Comparison of ENCODE assay signal across 12 cellular contexts in the genomic region with DNA sequence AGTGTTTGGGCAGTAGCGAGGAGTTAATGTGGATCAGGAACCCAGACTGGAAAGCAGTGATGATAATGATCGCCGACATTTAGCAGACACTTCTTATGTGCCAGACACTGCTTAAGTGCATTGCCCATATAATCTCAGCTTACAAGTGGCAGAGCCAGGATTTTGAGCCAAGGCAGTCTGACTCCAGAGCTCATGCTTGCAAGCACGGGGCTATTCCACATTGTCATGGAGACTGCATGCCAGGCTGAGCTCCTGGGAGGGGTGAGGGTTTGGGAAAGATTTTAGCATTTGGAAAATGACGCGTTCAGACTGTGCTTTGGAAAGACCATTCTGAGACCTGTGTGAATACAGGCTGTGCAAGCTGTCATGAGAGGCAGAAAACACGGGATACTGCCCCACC.
A peak's percentile ranks its signal among the peaks of the same experiment; 100 is the strongest.
DNase-seq lines count a peak whose midpoint lies in the region; ATAC-seq and TF ChIP-seq lines count a peak whose summit lies in the region.
"Had no signal": no experiment of that assay in that cellular context is flagged by ENCODE, and none has a peak within 500 bp of the region (broad histone marks: within the 10 kb centered on the region; RNA-seq: fewer than 3 reads in every experiment).

No MANE protein-coding gene starts in this region.

- no peak for TF ChIP-seq CTCF in WERI-Rb-1 (IDR thresholded peaks at IDR 0.05; ENCODE audit: low read depth, low read length)
- no peak for TF ChIP-seq CTCF in cardiac muscle cell (IDR thresholded peaks at IDR 0.05; ENCODE audit: low read depth, low read length)
- no peak for TF ChIP-seq CTCF in gastrocnemius medialis (IDR thresholded peaks at IDR 0.05 in 4 of 5, conservative IDR thresholded peaks at IDR 0.05 in 1 of 5)

- intact Hi-C loops in gastrocnemius medialis (cut with DNase I; ENCODE audit: low total_unique reads) (loop anchor here (2.0 kb wide), 1 partner anchor 109 kb away; no protein-coding TSS in a partner anchor), sciatic nerve (cut with DNase I) (no loop called here)

- H3K4me1 ChIP-seq in cardiac muscle cell (ENCODE audit: low read depth): peaks cover 21% of the 10 kb centered on the region
- H3K4me1 ChIP-seq in gastrocnemius medialis: peaks cover 10 to 11% of the 10 kb centered on the region in 2 donors

- 0 out of 2 replicates have a peak overlapping the region, but pooled peaks have one; percentile 24 for H3K27ac ChIP-seq in WERI-Rb-1
- H3K27ac ChIP-seq in cardiac muscle cell: peak overlapping the region; percentile 80
- peak overlapping the region in 1 of 4 donors; percentile 6 for H3K27ac ChIP-seq in gastrocnemius medialis

- H3K4me3 ChIP-seq in WERI-Rb-1 (ENCODE audit: low read depth, low read length): peak overlapping the region; percentile 4
- H3K4me3 ChIP-seq in cardiac muscle cell: no peak overlapping the region
- peak overlapping the region in 1 of 4 donors; percentile 13 for H3K4me3 ChIP-seq in gastrocnemius medialis

- no peaks in the 10 kb centered on the region for H3K27me3 ChIP-seq in WERI-Rb-1 (ENCODE audit: insufficient read depth, low read depth, severe bottlenecking)
- no peaks in the 10 kb centered on the region for H3K27me3 ChIP-seq in cardiac muscle cell
- H3K27me3 ChIP-seq in gastrocnemius medialis: no peaks in the 10 kb centered on the region

- DNase-seq in GM04504 (ENCODE audit: low read depth) (peak; percentile 43), WERI-Rb-1 (peak; percentile 62), cardiac muscle cell (ENCODE audit: low read depth in 1 of 2, low spot score in 1 of 2) (peak in 1 of 2 donors; percentile 60), gastrocnemius medialis (peak; percentile 17 to 36), sciatic nerve (ENCODE audit: low spot score) (no peak)
- DNase-seq in activated effector memory CD4-positive, alpha-beta T cell treated with Interleukin-2 at 50 U/mL for 16 hours: no peak
- DNase-seq in activated CD4-positive, alpha-beta T cell treated with anti-CD3 and anti-CD28 coated beads, Interleukin-2, amount 50 U/mL, for 48 hours: no peak
- DNase-seq: activated CD8-positive, alpha-beta memory T cell treated with anti-CD3 and anti-CD28 coated beads, Interleukin-2, amount 50 U/mL, for 4 hours; amniotic stem cell; CD8-positive, alpha-beta memory T cell; naive thymus-derived CD4-positive, alpha-beta T cell; NCI-H1930 had no signal

- no peaks in the 10 kb centered on the region for H3K9me3 ChIP-seq in WERI-Rb-1 (ENCODE audit: severe bottlenecking)
- H3K9me3 ChIP-seq in cardiac muscle cell (ENCODE audit: low read depth): no peaks in the 10 kb centered on the region
- H3K9me3 ChIP-seq in gastrocnemius medialis: no peaks in the 10 kb centered on the region

- H3K36me3 ChIP-seq in WERI-Rb-1 (no peaks in the 10 kb centered on the region), cardiac muscle cell (no peaks in the 10 kb centered on the region), gastrocnemius medialis (no peaks in the 10 kb centered on the region)

- in situ Hi-C loops in gastrocnemius medialis (cut with MboI; ENCODE audit: low sequenced_read_pairs in 4 of 4): no loop called here

- ATAC-seq in gastrocnemius medialis (peak; percentile 87 to 88), sciatic nerve (no peak)
- ATAC-seq: naive thymus-derived CD4-positive, alpha-beta T cell had no signal

- no peak for TF ChIP-seq POLR2A in gastrocnemius medialis (IDR thresholded peaks at IDR 0.05)

Comparison
In these comparisons a context has a peak if more than half of its experiments do, and no peak if none do; other contexts are left out.
1. DNase-seq: peak in GM04504 (single experiment), WERI-Rb-1 (single experiment) and gastrocnemius medialis (2 of 2); none in activated effector memory CD4-positive, alpha-beta T cell treated with Interleukin-2 at 50 U/mL for 16 hours (single experiment), activated CD4-positive, alpha-beta T cell treated with anti-CD3 and anti-CD28 coated beads, Interleukin-2, amount 50 U/mL, for 48 hours (0 of 2) and sciatic nerve (single experiment).